In genomic region chr2:112304298-112304941, GRCh38 we compare ENCODE assay signal across 21 cellular contexts. TPM values are rescaled to one million over a fixed set of nuclear protein-coding genes. Genes with fewer than 3 reads are reported as not detected.
DNase-seq lines count a peak whose midpoint lies in the region; ATAC-seq, FAIRE-seq and TF ChIP-seq lines count a peak whose summit lies in the region.
"Had no signal": no experiment of that assay in that cellular context is flagged by ENCODE, and none has a peak within 500 bp of the region (broad histone marks: within the 10 kb centered on the region; RNA-seq: fewer than 3 reads in every experiment).

No MANE protein-coding gene starts in this region.

- WGBS in esophagus squamous epithelium, 2 donors, result 74 to 80% methylated on average over 2 of the region's 2 CpGs

- no peaks in the 10 kb centered on the region for H3K27me3 ChIP-seq in GM06990 (replicated peaks; ENCODE audit: control insufficient read depth, insufficient read depth, low read length)
- H3K27me3 ChIP-seq in SU-DHL-6 (ENCODE audit: low read length), result no peaks in the 10 kb centered on the region
- no peaks in the 10 kb centered on the region for H3K27me3 ChIP-seq in esophagus squamous epithelium
- H3K27me3 ChIP-seq in gastrocnemius medialis, result no peaks in the 10 kb centered on the region
- H3K27me3 ChIP-seq in MG63, result no peaks in the 10 kb centered on the region
- H3K27me3 ChIP-seq: transverse colon had no signal

- H2AFZ ChIP-seq in SU-DHL-6 (ENCODE audit: low read depth, low read length, severe bottlenecking), result peak overlapping the region; percentile 22

- in situ Hi-C loops in gastrocnemius medialis (cut with MboI; ENCODE audit: low sequenced_read_pairs in 4 of 4), result no loop called here

- H3K4me1 ChIP-seq in esophagus squamous epithelium (no peaks in the 10 kb centered on the region), gastrocnemius medialis (no peaks in the 10 kb centered on the region)
- H3K4me1 ChIP-seq: transverse colon had no signal

- H3K79me2 ChIP-seq in SU-DHL-6 (ENCODE audit: insufficient read depth, low read length), result no peaks in the 10 kb centered on the region

- ATAC-seq in GM18868 (IDR thresholded peaks at IDR 0.05; ENCODE audit: unreplicated experiment), result peak; percentile 82
- ATAC-seq in gastrocnemius medialis, result no peak
- ATAC-seq: left lobe of liver, mucosa of descending colon, Panc1 had no signal

- TF ChIP-seq POLR2A in esophagus squamous epithelium (IDR thresholded peaks at IDR 0.05) (no peak), gastrocnemius medialis (IDR thresholded peaks at IDR 0.05) (no peak)

- FAIRE-seq in urothelium cell line (lab: Jason Lieb, UNC), result no peak
- FAIRE-seq: frontal cortex had no signal

- H3K9me3 ChIP-seq in SU-DHL-6 (ENCODE audit: insufficient read depth, low read length) (no peaks in the 10 kb centered on the region), esophagus squamous epithelium (no peaks in the 10 kb centered on the region), gastrocnemius medialis (no peaks in the 10 kb centered on the region), MG63 (no peaks in the 10 kb centered on the region)
- H3K9me3 ChIP-seq: mucosa of descending colon, transverse colon had no signal

- H3K4me2 ChIP-seq in SU-DHL-6 (ENCODE audit: low read depth, low read length, poor library complexity, severe bottlenecking), result no peak overlapping the region

- intact Hi-C loops in esophagus squamous epithelium (cut with DNase I) (no loop called here), gastrocnemius medialis (cut with DNase I; ENCODE audit: low total_unique reads) (no loop called here)

- no peaks in the 10 kb centered on the region for H3K36me3 ChIP-seq in GM06990 (ENCODE audit: control insufficient read depth, insufficient read depth, low read length)
- H3K36me3 ChIP-seq in SU-DHL-6 (ENCODE audit: low read length), result no peaks in the 10 kb centered on the region; the same call in 1 of the 2 replicates
- H3K36me3 ChIP-seq in esophagus squamous epithelium, result peaks cover 0 to 69% (median 2%) of the 10 kb centered on the region in 3 donors
- H3K36me3 ChIP-seq in gastrocnemius medialis, result peaks cover 0 to 25% of the 10 kb centered on the region in 2 donors
- no peaks in the 10 kb centered on the region for H3K36me3 ChIP-seq in MG63

- H3K4me3 ChIP-seq in GM06990 (replicated peaks; ENCODE audit: low read depth, low read length) (no peak overlapping the region), SU-DHL-6 (ENCODE audit: insufficient read depth, low read length, poor library complexity, severe bottlenecking) (no peak overlapping the region), esophagus squamous epithelium (no peak overlapping the region), gastrocnemius medialis (no peak overlapping the region), MG63 (no peak overlapping the region)
- H3K4me3 ChIP-seq: mucosa of descending colon, SK-N-MC, transverse colon had no signal

- no peaks in the 10 kb centered on the region for H4K20me1 ChIP-seq in SU-DHL-6 (ENCODE audit: low read depth, low read length)

- no peak for TF ChIP-seq CTCF in GM06990 (IDR thresholded peaks at IDR 0.05; ENCODE audit: insufficient read depth, low read length, poor library complexity, severe bottlenecking)
- TF ChIP-seq CTCF in SU-DHL-6 (IDR thresholded peaks at IDR 0.05; ENCODE audit: insufficient read depth, low read length, poor library complexity, severe bottlenecking), result no peak
- no peak for TF ChIP-seq CTCF in esophagus squamous epithelium (IDR thresholded peaks at IDR 0.05)
- no peak for TF ChIP-seq CTCF in gastrocnemius medialis (IDR thresholded peaks at IDR 0.05 in 4 of 5, conservative IDR thresholded peaks at IDR 0.05 in 1 of 5)

- H3K27ac ChIP-seq in SU-DHL-6 (ENCODE audit: low read depth, low read length), result no peak overlapping the region
- peak overlapping the region in 3 of 4 donors; percentile 0 to 22 (median 11) for H3K27ac ChIP-seq in esophagus squamous epithelium
- H3K27ac ChIP-seq in gastrocnemius medialis, result peak overlapping the region in 1 of 4 donors; percentile 14
- H3K27ac ChIP-seq: epithelial cell of prostate, SK-N-MC had no signal

- DNase-seq in GM06990 (ENCODE audit: extremely low read depth, insufficient read length) (peak; percentile 22), esophagus squamous epithelium (lab: John Stamatoyannopoulos, UW) (no peak), urothelium cell line (ENCODE audit: low spot score) (no peak), gastrocnemius medialis (no peak), MG63 (no peak), SW 1271 (lab: John Stamatoyannopoulos, UW) (no peak)
- DNase-seq: ACHN; CD4-positive, CD25-positive, alpha-beta regulatory T cell; KG1; mucosa of descending colon; NCI-H1048; NCI-H2081 treated with DMSO at 0.1 percent for 48 hours; stimulated activated naive CD4-positive, alpha-beta T cell; transverse colon had no signal

- 0 out of 2 replicates have a peak, but pooled peaks cover 5% of the 10 kb centered on the region for H3F3A ChIP-seq in SU-DHL-6 (ENCODE audit: insufficient read depth)

- no peak overlapping the region for H3K9ac ChIP-seq in SU-DHL-6 (ENCODE audit: low read length)

- H3K9me2 ChIP-seq in SU-DHL-6 (replicated peaks; ENCODE audit: insufficient read depth, low read length), result no peaks in the 10 kb centered on the region

RNA-seq across cellular contexts. Expression of gene ZC3H6, which starts 29.0 kb away (rescaled TPM):
- total RNA-seq in esophagus squamous epithelium, result 1 to 10 TPM; 1.6 to 9.0 (median 2.6) TPM
- total RNA-seq in gastrocnemius medialis, result 10 to 100 TPM in 2 of 4 donors, 1 to 10 TPM in 2; 6.3 to 15.1 (median 9.9) TPM
- total RNA-seq in MG63 (2014; rRNA removed; shearing (Covaris generic); ENCODE audit: low replicate concordance), result 0.26 and 0.39 TPM in 2 replicates

RNA-seq across cellular contexts. Expression of gene ZC3H8, which starts 49.6 kb away (rescaled TPM):
- 10 to 100 TPM in 3 of 4 donors, 1 to 10 TPM in 1; 6.0 to 60.1 (median 37.1) TPM for total RNA-seq in esophagus squamous epithelium
- total RNA-seq in gastrocnemius medialis, result 10 to 100 TPM in 1 of 4 donors, 1 to 10 TPM in 3; 5.7 to 13.6 (median 8.0) TPM
- 2.3 and 9.0 TPM in 2 replicates for total RNA-seq in MG63 (2014; rRNA removed; shearing (Covaris generic); ENCODE audit: low replicate concordance)
